8 cellular contexts compared by ENCODE assay signal in genomic region chr16:27374231-27374793, GRCh38. TPM values are rescaled to one million over a fixed set of nuclear protein-coding genes. Genes with fewer than 3 reads are reported as not detected.
DNase-seq lines count a peak whose midpoint lies in the region; ATAC-seq and TF ChIP-seq lines count a peak whose summit lies in the region.

No MANE protein-coding gene starts in this region.

- ATAC-seq in HG02798 (IDR thresholded peaks at IDR 0.05; ENCODE audit: poor library complexity, unreplicated experiment), result peak; percentile 26

- TF ChIP-seq CTCF in endothelial cell (IDR thresholded peaks at IDR 0.05; ENCODE audit: unreplicated experiment), result no peak

- H3K36me3 Mint-ChIP-seq in activated CD4-positive, alpha-beta T cell treated with anti-CD3 and anti-CD28 coated beads, Interleukin-2, amount 10 ng/mL, durations not matched to agents 7 days and 5 days (ENCODE audit: low read depth), result peaks cover 25% of the 10 kb centered on the region
- H3K36me3 Mint-ChIP-seq in endothelial cell (ENCODE audit: low read depth, unreplicated experiment), result no peaks in the 10 kb centered on the region

- peaks cover 15% of the 10 kb centered on the region for H3K9me3 Mint-ChIP-seq in activated CD4-positive, alpha-beta T cell treated with anti-CD3 and anti-CD28 coated beads, Interleukin-2, amount 10 ng/mL, durations not matched to agents 7 days and 5 days
- H3K9me3 Mint-ChIP-seq in endothelial cell (ENCODE audit: unreplicated experiment), result no peaks in the 10 kb centered on the region

- DNase-seq in activated CD4-positive, alpha-beta T cell treated with anti-CD3 and anti-CD28 coated beads, Interleukin-2, amount 10 ng/mL, durations not matched to agents 7 days and 5 days, result peak; percentile 28
- no peak for DNase-seq in activated CD4-positive, alpha-beta T cell treated with anti-CD3 and anti-CD28 coated beads, Interleukin-2, amount 50 U/mL, for 4 hours
- DNase-seq in RPMI8226 (peak; percentile 38), putamen (ENCODE audit: low spot score) (peak; percentile 18), NCI-H187 (lab: John Stamatoyannopoulos, UW) (no peak), endothelial cell (ENCODE audit: low spot score) (no peak), NCI-H1930 (lab: John Stamatoyannopoulos, UW) (no peak)

- CTCF ChIA-PET in activated CD4-positive, alpha-beta T cell treated with anti-CD3 and anti-CD28 coated beads, Interleukin-2, amount 10 ng/mL, durations not matched to agents 7 days and 5 days (lab: Charles Lee), result interaction anchor here (0.6 to 2.8 kb wide), 9 partner anchors 9 to 210 kb away, joined by 3 to 12 read pairs (median 6); no protein-coding TSS in a partner anchor

- peaks cover 48% of the 10 kb centered on the region for H3K4me1 Mint-ChIP-seq in activated CD4-positive, alpha-beta T cell treated with anti-CD3 and anti-CD28 coated beads, Interleukin-2, amount 10 ng/mL, durations not matched to agents 7 days and 5 days
- H3K4me1 Mint-ChIP-seq in endothelial cell (ENCODE audit: unreplicated experiment), result peaks cover 10% of the 10 kb centered on the region

- H3K27me3 Mint-ChIP-seq in activated CD4-positive, alpha-beta T cell treated with anti-CD3 and anti-CD28 coated beads, Interleukin-2, amount 10 ng/mL, durations not matched to agents 7 days and 5 days, result no peaks in the 10 kb centered on the region
- peaks cover 4% of the 10 kb centered on the region for H3K27me3 Mint-ChIP-seq in endothelial cell (ENCODE audit: unreplicated experiment)

- POLR2A ChIA-PET in activated CD4-positive, alpha-beta T cell treated with anti-CD3 and anti-CD28 coated beads, Interleukin-2, amount 10 ng/mL, durations not matched to agents 7 days and 5 days (lab: Charles Lee), result no interaction called here

- H3K27ac Mint-ChIP-seq in activated CD4-positive, alpha-beta T cell treated with anti-CD3 and anti-CD28 coated beads, Interleukin-2, amount 10 ng/mL, durations not matched to agents 7 days and 5 days, result no peak overlapping the region
- H3K27ac Mint-ChIP-seq in endothelial cell (ENCODE audit: unreplicated experiment), result no peak overlapping the region

- H3K4me3 Mint-ChIP-seq in activated CD4-positive, alpha-beta T cell treated with anti-CD3 and anti-CD28 coated beads, Interleukin-2, amount 10 ng/mL, durations not matched to agents 7 days and 5 days, result no peak overlapping the region
- no peak overlapping the region for H3K4me3 Mint-ChIP-seq in endothelial cell (ENCODE audit: unreplicated experiment)

RNA-seq across cellular contexts. Expression of gene IL21R, which starts 27.7 kb away (rescaled TPM):
- total RNA-seq in activated CD4-positive, alpha-beta T cell treated with anti-CD3 and anti-CD28 coated beads, Interleukin-2, amount 10 ng/mL, durations not matched to agents 7 days and 5 days, result 10 to 100 TPM; 44.4 to 45.6 TPM
- total RNA-seq in endothelial cell (ENCODE audit: unreplicated experiment), result not detected

Comparison
In these comparisons a context has a peak if more than half of its experiments do, and no peak if none do; other contexts are left out.
1. DNase-seq: peak in activated CD4-positive, alpha-beta T cell treated with anti-CD3 and anti-CD28 coated beads, Interleukin-2, amount 10 ng/mL, durations not matched to agents 7 days and 5 days (single experiment), RPMI8226 (single experiment) and putamen (single experiment); none in activated CD4-positive, alpha-beta T cell treated with anti-CD3 and anti-CD28 coated beads, Interleukin-2, amount 50 U/mL, for 4 hours (0 of 2), NCI-H187 (0 of 2), endothelial cell (single experiment) and NCI-H1930 (0 of 2).
2. RNA of gene IL21R, which starts 27.7 kb away (total RNA-seq): 44.4 to 45.6 TPM in activated CD4-positive, alpha-beta T cell treated with anti-CD3 and anti-CD28 coated beads, Interleukin-2, amount 10 ng/mL, durations not matched to agents 7 days and 5 days; not detected in endothelial cell (single experiment); every median in the first group is over 10 times any median in the second.